Comparison of ENCODE assay signal across 8 cellular contexts in the genomic region with DNA sequence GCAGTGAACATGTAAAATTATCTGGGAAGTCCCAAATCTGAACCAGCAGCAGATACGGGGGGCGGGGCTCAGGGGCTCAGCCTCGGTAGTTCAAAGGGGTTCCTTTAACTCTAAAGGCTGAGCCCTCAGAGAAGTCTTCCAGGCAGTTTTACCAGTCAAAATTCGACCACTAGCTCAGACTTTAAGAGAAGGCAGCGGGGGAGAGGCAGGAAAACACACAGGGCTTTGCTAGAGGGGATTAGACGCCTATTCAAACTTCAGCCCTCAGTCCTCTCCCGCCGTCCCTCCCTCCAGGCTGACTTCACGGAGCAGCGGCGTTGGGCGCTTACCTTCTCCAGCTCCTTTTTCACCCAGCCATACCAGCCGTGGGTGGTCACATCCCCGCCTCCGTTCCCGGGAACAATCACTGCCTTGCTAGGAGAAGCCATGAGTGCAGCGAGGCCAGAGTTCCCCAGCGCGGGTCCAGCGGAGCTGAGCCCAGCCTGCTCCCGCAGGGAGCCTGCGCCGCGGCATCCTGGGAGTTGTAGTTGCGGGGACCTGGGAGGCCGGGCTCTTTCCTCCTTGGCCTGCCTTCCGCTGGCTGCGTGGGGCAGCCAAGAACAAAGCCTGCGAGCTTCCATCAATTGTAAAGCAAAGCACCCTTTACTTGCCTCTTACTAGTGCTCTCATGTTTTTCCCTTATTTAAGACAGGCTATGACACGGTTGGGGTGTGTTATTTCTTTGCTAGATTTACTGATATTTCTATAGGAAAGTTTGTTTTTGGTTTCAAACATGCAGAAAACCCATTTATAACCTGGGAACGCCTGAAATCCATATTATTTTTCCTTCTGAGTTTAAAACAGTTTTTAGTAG. TPM values are rescaled to one million over a fixed set of nuclear protein-coding genes. Genes with fewer than 3 reads are reported as not detected.
DNase-seq lines count a peak whose midpoint lies in the region; ATAC-seq, FAIRE-seq and TF ChIP-seq lines count a peak whose summit lies in the region.

A gene (minus strand): TSS at position 486 of the 853 bp plus-strand sequence. CDS start 58 bp downstream, at position 428.

- H3F3A ChIP-seq in SU-DHL-6 (ENCODE audit: insufficient read depth): no peaks in the 10 kb centered on the region

- FAIRE-seq in pancreas (lab: Jason Lieb, UNC): no peak

- POLR2A ChIA-PET in GM10248 (lab: Yijun Ruan, JAX): interaction anchor here (0.7 to 2.4 kb wide), 2 partner anchors 10 to 30 kb away, joined by 5 to 18 read pairs; a partner anchor contains a TSS

- H3K9ac ChIP-seq in SU-DHL-6 (ENCODE audit: low read length): peak within 1 kb of the TSS; percentile 76

- peak within 1 kb of the TSS; percentile 92 for H3K4me3 ChIP-seq in SU-DHL-6 (ENCODE audit: insufficient read depth, low read length, poor library complexity, severe bottlenecking)
- peak within 1 kb of the TSS; percentile 65 to 75 (median 74) for H3K4me3 ChIP-seq in pancreas
- H3K4me3 ChIP-seq in thyroid gland (replicated peaks in 1 of 3): peak within 1 kb of the TSS; percentile 22 to 69 (median 49)

- 3% methylated on average over 30 to 31 of the region's 31 CpGs for WGBS in pancreas, 2 donors
- 3 to 5% methylated on average over 22 to 30 of the region's 31 CpGs for WGBS in thyroid gland, 2 donors

- H2AFZ ChIP-seq in SU-DHL-6 (ENCODE audit: low read depth, low read length, severe bottlenecking): peak within 1 kb of the TSS; percentile 97

- DNase-seq in GM10248 (ENCODE audit: extremely low spot score) (peak; percentile 88), HFFc6 (peak; percentile 65), NAMALWA (ENCODE audit: low spot score) (peak; percentile 72), Right ventricle myocardium superior (peak; percentile 94), pancreas (peak; percentile 83 to 95 (median 87)), thyroid gland (peak; percentile 86 to 88)
- peak; percentile 82 for DNase-seq in activated naive CD8-positive, alpha-beta T cell treated with anti-CD3 and anti-CD28 coated beads for 36 hours

- no peaks in the 10 kb centered on the region for H4K20me1 ChIP-seq in SU-DHL-6 (ENCODE audit: low read depth, low read length)

- peak within 1 kb of the TSS; percentile 91 for H3K4me2 ChIP-seq in SU-DHL-6 (ENCODE audit: low read depth, low read length, poor library complexity, severe bottlenecking)

- H3K27ac ChIP-seq in SU-DHL-6 (ENCODE audit: low read depth, low read length) (peak within 1 kb of the TSS; percentile 32; the same call in 1 of the 2 replicates), pancreas (peak within 1 kb of the TSS in 2 of 4 donors; percentile 8 to 26), thyroid gland (peak within 1 kb of the TSS; percentile 15 to 69 (median 19))

- peak within 1 kb of the TSS; percentile 73 for H3K27ac Mint-ChIP-seq in HFFc6
- peak within 1 kb of the TSS; percentile 84 for H3K27ac Mint-ChIP-seq in activated naive CD8-positive, alpha-beta T cell treated with anti-CD3 and anti-CD28 coated beads for 36 hours

- ATAC-seq in Right ventricle myocardium superior (ENCODE audit: poor library complexity) (peak; percentile 100), pancreas (peak; percentile 100)

- peaks cover 15% of the 10 kb centered on the region for H3K4me1 Mint-ChIP-seq in HFFc6 (ENCODE audit: low read depth)
- H3K4me1 Mint-ChIP-seq in activated naive CD8-positive, alpha-beta T cell treated with anti-CD3 and anti-CD28 coated beads for 36 hours: peaks cover 10% of the 10 kb centered on the region

- H3K9me3 Mint-ChIP-seq in HFFc6: no peaks in the 10 kb centered on the region
- H3K9me3 Mint-ChIP-seq in activated naive CD8-positive, alpha-beta T cell treated with anti-CD3 and anti-CD28 coated beads for 36 hours: no peaks in the 10 kb centered on the region

- H3K9me3 ChIP-seq in SU-DHL-6 (ENCODE audit: insufficient read depth, low read length) (no peaks in the 10 kb centered on the region), pancreas (no peaks in the 10 kb centered on the region), thyroid gland (no peaks in the 10 kb centered on the region)

- H3K27me3 ChIP-seq in SU-DHL-6 (ENCODE audit: low read length) (no peaks in the 10 kb centered on the region), pancreas (no peaks in the 10 kb centered on the region), thyroid gland (no peaks in the 10 kb centered on the region)

- H3K4me1 ChIP-seq in pancreas (peaks cover 0 to 8% (median 0%) of the 10 kb centered on the region in 3 donors), thyroid gland (peaks cover 6 to 7% of the 10 kb centered on the region in 2 donors)

- peak within 1 kb of the TSS; percentile 99 for H3K4me3 Mint-ChIP-seq in HFFc6
- H3K4me3 Mint-ChIP-seq in activated naive CD8-positive, alpha-beta T cell treated with anti-CD3 and anti-CD28 coated beads for 36 hours: peak within 1 kb of the TSS; percentile 95

- intact Hi-C loops in Right ventricle myocardium superior (cut with DNase I): no loop called here
- intact Hi-C loops in pancreas (cut with DNase I): no loop called here
- intact Hi-C loops in thyroid gland (cut with DNase I): no loop called here

- no peak for TF ChIP-seq CTCF in GM10248 (IDR thresholded peaks at IDR 0.05; ENCODE audit: control extremely low read depth, extremely low read depth, low read depth, missing control alignments)
- TF ChIP-seq CTCF in HFFc6 (IDR thresholded peaks at IDR 0.05): no peak
- no peak for TF ChIP-seq CTCF in SU-DHL-6 (IDR thresholded peaks at IDR 0.05; ENCODE audit: insufficient read depth, low read length, poor library complexity, severe bottlenecking)
- no peak for TF ChIP-seq CTCF in pancreas (IDR thresholded peaks at IDR 0.05)
- TF ChIP-seq CTCF in thyroid gland (IDR thresholded peaks at IDR 0.05): no peak

- TF ChIP-seq POLR2A in thyroid gland (IDR thresholded peaks at IDR 0.05): peak in 1 of 2 donors; percentile 65

- peaks cover 6% of the 10 kb centered on the region; the same call in 1 of the 2 replicates for H3K36me3 Mint-ChIP-seq in HFFc6 (ENCODE audit: low read depth)
- peaks cover 4% of the 10 kb centered on the region for H3K36me3 Mint-ChIP-seq in activated naive CD8-positive, alpha-beta T cell treated with anti-CD3 and anti-CD28 coated beads for 36 hours

- H3K36me3 ChIP-seq in SU-DHL-6 (ENCODE audit: low read length) (no peaks in the 10 kb centered on the region), pancreas (no peaks in the 10 kb centered on the region), thyroid gland (no peaks in the 10 kb centered on the region)

- no peaks in the 10 kb centered on the region for H3K9me2 ChIP-seq in SU-DHL-6 (replicated peaks; ENCODE audit: insufficient read depth, low read length)

- no peaks in the 10 kb centered on the region for H3K27me3 Mint-ChIP-seq in HFFc6 (ENCODE audit: insufficient read depth)
- H3K27me3 Mint-ChIP-seq in activated naive CD8-positive, alpha-beta T cell treated with anti-CD3 and anti-CD28 coated beads for 36 hours: peaks cover 3% of the 10 kb centered on the region

- peaks cover 9% of the 10 kb centered on the region for H3K79me2 ChIP-seq in SU-DHL-6 (ENCODE audit: insufficient read depth, low read length)

- CTCF ChIA-PET in GM10248 (lab: Yijun Ruan, JAX): interaction anchor here (1.1 to 3.3 kb wide), 4 partner anchors 10 to 44 kb away, joined by 3 to 35 read pairs (median 6); a partner anchor contains a TSS

RNA-seq across cellular contexts. Expression of the gene that starts here (rescaled TPM):
- 10 to 100 TPM; 11.5 to 17.5 (median 15.8) TPM for total RNA-seq in HFFc6 (2021; fragmentation: NEBNext Ultra II Directional; extraction: Animal tissue kit (Norgen Biotek cat#: 25700))
- total RNA-seq in activated naive CD8-positive, alpha-beta T cell treated with anti-CD3 and anti-CD28 coated beads for 36 hours: 10 to 100 TPM; 17.9 to 18.3 TPM
- total RNA-seq in Right ventricle myocardium superior (4.5 TPM), pancreas (1 to 10 TPM; 3.9 to 7.3 (median 6.3) TPM), thyroid gland (100 to 1,000 TPM in 1 of 4 donors, 10 to 100 TPM in 3; 51.5 to 106 (median 66.3) TPM)
- polyA plus RNA-seq in pancreas: 1 to 10 TPM; 2.1 to 4.5 TPM
